ENCODE assay signal across 18 cellular contexts in genomic region chr12:39605501-39605900, GRCh38. TPM values are rescaled to one million over a fixed set of nuclear protein-coding genes. Genes with fewer than 3 reads are reported as not detected.
DNase-seq lines count a peak whose midpoint lies in the region; ATAC-seq, FAIRE-seq and TF ChIP-seq lines count a peak whose summit lies in the region.
"Had no signal": no experiment of that assay in that cellular context is flagged by ENCODE, and none has a peak within 500 bp of the region (broad histone marks: within the 10 kb centered on the region; RNA-seq: fewer than 3 reads in every experiment).

No MANE protein-coding gene starts in this region.

- peaks cover 42% of the 10 kb centered on the region for H3K4me1 Mint-ChIP-seq in activated CD8-positive, alpha-beta T cell treated with anti-CD3 and anti-CD28 coated beads for 36 hours (ENCODE audit: low read depth)
- peaks cover 32% of the 10 kb centered on the region for H3K4me1 Mint-ChIP-seq in activated CD8-positive, alpha-beta T cell treated with anti-CD3 and anti-CD28 coated beads, Interleukin-2, amount 10 ng/mL, durations not matched to agents 7 days and 5 days (ENCODE audit: low read depth)
- H3K4me1 Mint-ChIP-seq: neural progenitor cell had no signal

- no peak overlapping the region for H3K4me3 Mint-ChIP-seq in activated CD8-positive, alpha-beta T cell treated with anti-CD3 and anti-CD28 coated beads for 36 hours
- no peak overlapping the region for H3K4me3 Mint-ChIP-seq in activated CD8-positive, alpha-beta T cell treated with anti-CD3 and anti-CD28 coated beads, Interleukin-2, amount 10 ng/mL, durations not matched to agents 7 days and 5 days
- H3K4me3 Mint-ChIP-seq: dendritic cell treated with granulocyte-macrophage colony-stimulating factor and Interleukin-4, amounts not matched to agents 40 ng/mL and 50 ng/mL, for 4 days; neural progenitor cell; stimulated activated naive CD8-positive, alpha-beta T cell treated with anti-CD3 and anti-CD28 coated beads, Interleukin-15, Interleukin-2, amounts not matched to agents 100 ng/mL and 50 ng/mL, for 24 hours had no signal

- CTCF ChIA-PET in activated CD8-positive, alpha-beta T cell treated with anti-CD3 and anti-CD28 coated beads for 36 hours (lab: Charles Lee), result interaction anchor here (0.9 to 1.8 kb wide), 2 partner anchors 10 to 14 kb away, joined by 3 to 9 read pairs; partner anchors contain the start of gene ABCD2
- CTCF ChIA-PET in activated CD8-positive, alpha-beta T cell treated with anti-CD3 and anti-CD28 coated beads, Interleukin-2, amount 10 ng/mL, durations not matched to agents 7 days and 5 days (lab: Charles Lee), result interaction anchor here (0.8 to 2.3 kb wide), 6 partner anchors 13 to 87 kb away, joined by 3 to 12 read pairs (median 4); partner anchors contain the start of gene ABCD2
- CTCF ChIA-PET in PC-3 (lab: Charles Lee) (no interaction called here), endothelial cell of umbilical vein (lab: Charles Lee) (interaction anchor here (1.0 to 2.9 kb wide), 2 partner anchors 14 to 333 kb away, joined by 3 to 15 read pairs; partner anchors contain the start of gene ABCD2)

- H3K9ac ChIP-seq in PC-3 (ENCODE audit: low read length) (no peak overlapping the region), endothelial cell of umbilical vein (replicated peaks; ENCODE audit: extremely low read depth, insufficient read depth, low read length) (no peak overlapping the region)
- H3K9ac ChIP-seq: neural progenitor cell had no signal

- peaks cover 24% of the 10 kb centered on the region for H3K36me3 Mint-ChIP-seq in activated CD8-positive, alpha-beta T cell treated with anti-CD3 and anti-CD28 coated beads for 36 hours (ENCODE audit: low read depth)
- H3K36me3 Mint-ChIP-seq in activated CD8-positive, alpha-beta T cell treated with anti-CD3 and anti-CD28 coated beads, Interleukin-2, amount 10 ng/mL, durations not matched to agents 7 days and 5 days (ENCODE audit: low read depth), result peaks cover 61% of the 10 kb centered on the region
- H3K36me3 Mint-ChIP-seq: neural progenitor cell had no signal

- H3K27me3 Mint-ChIP-seq in activated CD8-positive, alpha-beta T cell treated with anti-CD3 and anti-CD28 coated beads for 36 hours, result no peaks in the 10 kb centered on the region
- H3K27me3 Mint-ChIP-seq in activated CD8-positive, alpha-beta T cell treated with anti-CD3 and anti-CD28 coated beads, Interleukin-2, amount 10 ng/mL, durations not matched to agents 7 days and 5 days (ENCODE audit: low read depth), result no peaks in the 10 kb centered on the region
- H3K27me3 Mint-ChIP-seq: dendritic cell treated with granulocyte-macrophage colony-stimulating factor and Interleukin-4, amounts not matched to agents 40 ng/mL and 50 ng/mL, for 4 days; stimulated activated naive CD8-positive, alpha-beta T cell treated with anti-CD3 and anti-CD28 coated beads, Interleukin-15, Interleukin-2, amounts not matched to agents 100 ng/mL and 50 ng/mL, for 24 hours had no signal

- no peaks in the 10 kb centered on the region for H3K9me2 ChIP-seq in PC-3 (replicated peaks; ENCODE audit: low read length)

- no peak overlapping the region for H2AFZ ChIP-seq in PC-3 (ENCODE audit: low read length)
- no peak overlapping the region for H2AFZ ChIP-seq in endothelial cell of umbilical vein (ENCODE audit: low read depth, low read length)
- H2AFZ ChIP-seq: neural progenitor cell had no signal

- H3K36me3 ChIP-seq in PC-3 (ENCODE audit: low read depth, low read length) (no peaks in the 10 kb centered on the region), endothelial cell of umbilical vein (ENCODE audit: control insufficient read depth in 2 of 2, extremely low read depth in 1 of 2, insufficient read depth in 2 of 2, low read length in 2 of 2) (no peaks in the 10 kb centered on the region)
- H3K36me3 ChIP-seq: neural progenitor cell, sigmoid colon had no signal

- no peaks in the 10 kb centered on the region for H3F3A ChIP-seq in PC-3 (ENCODE audit: low read length, unreplicated experiment)

- H3K27ac Mint-ChIP-seq in activated CD8-positive, alpha-beta T cell treated with anti-CD3 and anti-CD28 coated beads for 36 hours, result peak overlapping the region; percentile 34
- H3K27ac Mint-ChIP-seq in activated CD8-positive, alpha-beta T cell treated with anti-CD3 and anti-CD28 coated beads, Interleukin-2, amount 10 ng/mL, durations not matched to agents 7 days and 5 days, result no peak overlapping the region
- H3K27ac Mint-ChIP-seq: dendritic cell treated with granulocyte-macrophage colony-stimulating factor and Interleukin-4, amounts not matched to agents 40 ng/mL and 50 ng/mL, for 4 days; neural progenitor cell had no signal

- POLR2A ChIA-PET in activated CD8-positive, alpha-beta T cell treated with anti-CD3 and anti-CD28 coated beads for 36 hours (lab: Charles Lee), result interaction anchor here (1.3 kb wide), 1 partner anchor 12 kb away, joined by 5 read pairs; no protein-coding TSS in a partner anchor
- POLR2A ChIA-PET in activated CD8-positive, alpha-beta T cell treated with anti-CD3 and anti-CD28 coated beads, Interleukin-2, amount 10 ng/mL, durations not matched to agents 7 days and 5 days (lab: Charles Lee), result interaction anchor here (2.4 kb wide), 1 partner anchor 14 kb away, joined by 7 read pairs; the partner anchor contains the start of gene ABCD2
- POLR2A ChIA-PET in PC-3 (lab: Charles Lee; ENCODE audit: unreplicated experiment) (no interaction called here), endothelial cell of umbilical vein (lab: Charles Lee) (no interaction called here)

- dilution Hi-C loops in endothelial cell of umbilical vein (cut with MboI; ENCODE audit: extremely low pct_ligation_motif_present, low sequenced_read_pairs), result no loop called here

- H3K4me2 ChIP-seq in PC-3 (ENCODE audit: low read length) (peak overlapping the region; percentile 31), endothelial cell of umbilical vein (ENCODE audit: insufficient read depth, low read length) (peak overlapping the region; percentile 16)
- H3K4me2 ChIP-seq: neural progenitor cell had no signal

- H4K20me1 ChIP-seq in PC-3 (ENCODE audit: low read length), result no peaks in the 10 kb centered on the region
- H4K20me1 ChIP-seq in endothelial cell of umbilical vein (replicated peaks; ENCODE audit: control insufficient read depth, extremely low read depth, insufficient read depth, low read length), result no peaks in the 10 kb centered on the region

- no peaks in the 10 kb centered on the region for H3K79me2 ChIP-seq in PC-3 (ENCODE audit: low read length)
- H3K79me2 ChIP-seq in endothelial cell of umbilical vein (ENCODE audit: control insufficient read depth, insufficient read depth, low read length), result no peaks in the 10 kb centered on the region

- no peaks in the 10 kb centered on the region for H3K9me1 ChIP-seq in endothelial cell of umbilical vein (replicated peaks; ENCODE audit: control insufficient read depth, extremely low read depth, insufficient read depth, low read length)

- no peaks in the 10 kb centered on the region for H3K9me3 Mint-ChIP-seq in activated CD8-positive, alpha-beta T cell treated with anti-CD3 and anti-CD28 coated beads for 36 hours
- no peaks in the 10 kb centered on the region for H3K9me3 Mint-ChIP-seq in activated CD8-positive, alpha-beta T cell treated with anti-CD3 and anti-CD28 coated beads, Interleukin-2, amount 10 ng/mL, durations not matched to agents 7 days and 5 days (ENCODE audit: insufficient read depth)
- H3K9me3 Mint-ChIP-seq: dendritic cell treated with granulocyte-macrophage colony-stimulating factor and Interleukin-4, amounts not matched to agents 40 ng/mL and 50 ng/mL, for 4 days; neural progenitor cell; stimulated activated naive CD8-positive, alpha-beta T cell treated with anti-CD3 and anti-CD28 coated beads, Interleukin-15, Interleukin-2, amounts not matched to agents 100 ng/mL and 50 ng/mL, for 24 hours had no signal

- peak; percentile 69 for ATAC-seq in activated CD8-positive, alpha-beta T cell treated with anti-CD3 and anti-CD28 coated beads for 36 hours
- no peak for ATAC-seq in activated CD8-positive, alpha-beta T cell treated with anti-CD3 and anti-CD28 coated beads, Interleukin-2, amount 10 ng/mL, durations not matched to agents 7 days and 5 days
- ATAC-seq in PC-3, result peak; percentile 45
- ATAC-seq: SK-N-SH treated with all-trans-retinoic acid at 6 μM for 48 hours had no signal

- BruUV-seq in PC-3 (replicated peaks; lab: Mats Ljungman, UMichigan), result no TSS peak
- no TSS peak for BruUV-seq in endothelial cell of umbilical vein (replicated peaks; lab: Mats Ljungman, UMichigan)

- no peak for TF ChIP-seq POLR2A in endothelial cell of umbilical vein (IDR thresholded peaks at IDR 0.05; ENCODE audit: low read depth, low read length)

- H3K27ac ChIP-seq in PC-3 (ENCODE audit: low read length) (no peak overlapping the region), endothelial cell of umbilical vein (ENCODE audit: insufficient read depth, low read depth, low read length) (no peak overlapping the region)
- H3K27ac ChIP-seq: neural progenitor cell, sigmoid colon, VCaP had no signal

- H3K4me1 ChIP-seq in PC-3 (ENCODE audit: insufficient read depth, low read length) (peaks cover 16% of the 10 kb centered on the region), endothelial cell of umbilical vein (ENCODE audit: control insufficient read depth, extremely low read depth, insufficient read depth, low read length) (peaks cover 5% of the 10 kb centered on the region)
- H3K4me1 ChIP-seq: neural progenitor cell had no signal

- no peak for DNase-seq in activated CD8-positive, alpha-beta T cell treated with anti-CD3 and anti-CD28 coated beads for 36 hours
- DNase-seq in activated CD8-positive, alpha-beta T cell treated with anti-CD3 and anti-CD28 coated beads, Interleukin-2, amount 10 ng/mL, durations not matched to agents 7 days and 5 days, result no peak
- DNase-seq in PC-3 (peak; percentile 38), endothelial cell of umbilical vein (ENCODE audit: low read depth, low spot score) (no peak), skeletal muscle cell (ENCODE audit: low read depth) (peak; percentile 9), midbrain (lab: John Stamatoyannopoulos, UW) (no peak)
- DNase-seq in activated T-cell treated with anti-CD3 and anti-CD28 coated beads, Interleukin-2, amount 50 U/mL, for 1 hour, result no peak
- no peak for DNase-seq in stimulated activated CD4-positive, alpha-beta T cell treated with anti-CD3 and anti-CD28 coated beads, Interleukin-2, amount 100 ng/mL, for 48 hours
- DNase-seq: activated CD8-positive, alpha-beta memory T cell treated with anti-CD3 and anti-CD28 coated beads, Interleukin-2, amount 50 U/mL, for 4 hours; COR-L47; sigmoid colon had no signal

- FAIRE-seq in endothelial cell of umbilical vein (lab: Jason Lieb, UNC), result no peak

- intact Hi-C loops in activated CD8-positive, alpha-beta T cell treated with anti-CD3 and anti-CD28 coated beads for 36 hours (cut with micrococcal nuclease), result no loop called here
- intact Hi-C loops in PC-3 (cut with micrococcal nuclease) (no loop called here), endothelial cell of umbilical vein (cut with micrococcal nuclease) (no loop called here)

- H3K27me3 ChIP-seq in PC-3 (ENCODE audit: low read length) (no peaks in the 10 kb centered on the region), endothelial cell of umbilical vein (ENCODE audit: control insufficient read depth in 2 of 2, insufficient read depth in 2 of 2, low read length in 2 of 2) (no peaks in the 10 kb centered on the region)
- H3K27me3 ChIP-seq: neural progenitor cell, sigmoid colon had no signal

- TF ChIP-seq CTCF in activated CD8-positive, alpha-beta T cell treated with anti-CD3 and anti-CD28 coated beads for 36 hours (IDR thresholded peaks at IDR 0.05), result no peak
- TF ChIP-seq CTCF in PC-3 (conservative IDR thresholded peaks at IDR 0.05; ENCODE audit: low read depth, low read length) (no peak), endothelial cell of umbilical vein (IDR thresholded peaks at IDR 0.05; ENCODE audit: extremely low read depth in 1 of 2, insufficient read depth in 1 of 2, low read depth in 1 of 2, low read length in 2 of 2) (no peak)

- no peaks in the 10 kb centered on the region for H3K9me3 ChIP-seq in PC-3 (ENCODE audit: low read length)
- no peaks in the 10 kb centered on the region for H3K9me3 ChIP-seq in endothelial cell of umbilical vein (replicated peaks; ENCODE audit: control insufficient read depth, insufficient read depth, low read length)
- H3K9me3 ChIP-seq: sigmoid colon had no signal

- H3K4me3 ChIP-seq in PC-3 (ENCODE audit: low read length), result no peak overlapping the region
- no peak overlapping the region for H3K4me3 ChIP-seq in endothelial cell of umbilical vein (replicated peaks in 1 of 3; ENCODE audit: insufficient read depth in 1 of 3, low read depth in 1 of 3, low read length in 3 of 3)
- no peak overlapping the region for H3K4me3 ChIP-seq in skeletal muscle cell (ENCODE audit: low read depth, low read length)
- H3K4me3 ChIP-seq: lung, neural progenitor cell, sigmoid colon had no signal

RNA-seq across cellular contexts. Expression of gene ABCD2, which starts 14.1 kb away (rescaled TPM):
- 1 to 10 TPM; 3.8 to 4.0 TPM for total RNA-seq in activated CD8-positive, alpha-beta T cell treated with anti-CD3 and anti-CD28 coated beads for 36 hours
- total RNA-seq in activated CD8-positive, alpha-beta T cell treated with anti-CD3 and anti-CD28 coated beads, Interleukin-2, amount 10 ng/mL, durations not matched to agents 7 days and 5 days, result 10 to 100 TPM; 22.5 to 24.4 TPM
- not detected in 2 replicates for total RNA-seq in PC-3 (2014; rRNA removed)
- not detected in 2 replicates for total RNA-seq in endothelial cell of umbilical vein
- not detected in 2 replicates for polyA plus RNA-seq in endothelial cell of umbilical vein
- polyA plus RNA-seq in endothelial cell of umbilical vein (2011; cell fraction: cytosol; rRNA removed), result not detected in 2 replicates
- polyA plus RNA-seq in endothelial cell of umbilical vein (2011; cell fraction: nucleus; rRNA removed), result not detected in 2 replicates
- not detected in 2 replicates for polyA plus RNA-seq in endothelial cell of umbilical vein (2012)
- polyA minus RNA-seq in endothelial cell of umbilical vein, result not detected in 2 replicates
- not detected for polyA minus RNA-seq in endothelial cell of umbilical vein (2011; cell fraction: cytosol; rRNA and poly(A)+ RNA removed)
- not detected in 2 replicates for polyA minus RNA-seq in endothelial cell of umbilical vein (2011; cell fraction: nucleus; rRNA and poly(A)+ RNA removed)
- polyA plus RNA-seq: AG04450 had no signal

Comparison
In these comparisons a context has a peak if more than half of its experiments do, and no peak if none do; other contexts are left out.
1. RNA of gene ABCD2, which starts 14.1 kb away (total RNA-seq): 22.5 to 24.4 TPM in activated CD8-positive, alpha-beta T cell treated with anti-CD3 and anti-CD28 coated beads, Interleukin-2, amount 10 ng/mL, durations not matched to agents 7 days and 5 days; 3.8 to 4.0 TPM in activated CD8-positive, alpha-beta T cell treated with anti-CD3 and anti-CD28 coated beads for 36 hours, not detected in PC-3 and not detected in endothelial cell of umbilical vein; every median in the first group is over 4 times any median in the second.
2. DNase-seq: peak in PC-3 (single experiment) and skeletal muscle cell (single experiment); none in activated CD8-positive, alpha-beta T cell treated with anti-CD3 and anti-CD28 coated beads for 36 hours (single experiment), activated CD8-positive, alpha-beta T cell treated with anti-CD3 and anti-CD28 coated beads, Interleukin-2, amount 10 ng/mL, durations not matched to agents 7 days and 5 days (single experiment), endothelial cell of umbilical vein (single experiment), activated T-cell treated with anti-CD3 and anti-CD28 coated beads, Interleukin-2, amount 50 U/mL, for 1 hour (single experiment), stimulated activated CD4-positive, alpha-beta T cell treated with anti-CD3 and anti-CD28 coated beads, Interleukin-2, amount 100 ng/mL, for 48 hours (0 of 2) and midbrain (single experiment).
3. POLR2A ChIA-PET loops: an anchor here in activated CD8-positive, alpha-beta T cell treated with anti-CD3 and anti-CD28 coated beads for 36 hours (1.3 kb wide) and activated CD8-positive, alpha-beta T cell treated with anti-CD3 and anti-CD28 coated beads, Interleukin-2, amount 10 ng/mL, durations not matched to agents 7 days and 5 days (2.4 kb wide); none called in PC-3 and endothelial cell of umbilical vein.